1 cellular context compared by ENCODE assay signal in genomic region chr2:171260471-171261424, GRCh38.
TF ChIP-seq lines count a peak whose summit lies in the region.

No MANE protein-coding gene starts in this region.

TF ChIP-seq in HepG2, 621 proteins besides CTCF, POLR2A, EP300 and RAD21 (continued from another document and continues in another):
- no peak for TF ChIP-seq ZNF609 (CRISPR knock-in tag; IDR thresholded peaks at IDR 0.05; ENCODE audit: borderline replicate concordance)
- TF ChIP-seq MLX (CRISPR knock-in tag; IDR thresholded peaks at IDR 0.05) = no peak
- no peak for TF ChIP-seq THRA (CRISPR knock-in tag; IDR thresholded peaks at IDR 0.05; ENCODE audit: borderline replicate concordance)
- 0 out of 2 replicates have a peak, but pooled peaks have one; percentile 20 for TF ChIP-seq ZMAT3 (CRISPR knock-in tag; conservative IDR thresholded peaks at IDR 0.05)
- no peak for TF ChIP-seq ZSCAN22 (CRISPR knock-in tag; IDR thresholded peaks at IDR 0.05)
- no peak for TF ChIP-seq HOXA9 (CRISPR knock-in tag; IDR thresholded peaks at IDR 0.05; ENCODE audit: borderline replicate concordance)
- 0 out of 4 replicates have a peak, but pooled peaks of 1 of the 2 experiments have one; percentile 15 for TF ChIP-seq HMGXB4 (CRISPR knock-in tag; IDR thresholded peaks at IDR 0.05; ENCODE audit: borderline replicate concordance in 1 of 2, low read depth in 1 of 2)
- TF ChIP-seq ZNF329 (CRISPR knock-in tag; IDR thresholded peaks at IDR 0.05; ENCODE audit: low read depth) = no peak
- TF ChIP-seq TEAD3 (CRISPR knock-in tag; optimal IDR thresholded peaks at IDR 0.05; ENCODE audit: borderline replicate concordance) = peak; percentile 48
- TF ChIP-seq NR2F2 (IDR thresholded peaks at IDR 0.05; ENCODE audit: borderline replicate concordance, low read depth) = no peak
- TF ChIP-seq ZNF446 (CRISPR knock-in tag; IDR thresholded peaks at IDR 0.05) = no peak
- no peak for TF ChIP-seq RBM22 (optimal IDR thresholded peaks at IDR 0.05; ENCODE audit: low read length)
- TF ChIP-seq MIXL1 (CRISPR knock-in tag; IDR thresholded peaks at IDR 0.05) = peak; percentile 38; the same call in 1 of the 2 replicates
- TF ChIP-seq SP4 (CRISPR knock-in tag; IDR thresholded peaks at IDR 0.05) = no peak
- no peak for TF ChIP-seq GMEB1 (CRISPR knock-in tag; IDR thresholded peaks at IDR 0.05; ENCODE audit: borderline replicate concordance)
- TF ChIP-seq ETV6 (CRISPR knock-in tag; conservative IDR thresholded peaks at IDR 0.05) = no peak
- TF ChIP-seq RARA (CRISPR knock-in tag; IDR thresholded peaks at IDR 0.05) = peak; percentile 20; the same call in 1 of the 2 replicates
- TF ChIP-seq MAFK (conservative IDR thresholded peaks at IDR 0.05 in 1 of 2, IDR thresholded peaks at IDR 0.05 in 1 of 2; ENCODE audit: low read length in 2 of 2) = peak; percentile 40 to 49; a peak in 3 of 4 replicates
- no peak for TF ChIP-seq ZNF547 (CRISPR knock-in tag; IDR thresholded peaks at IDR 0.05)
- no peak for TF ChIP-seq ZNF691 (CRISPR knock-in tag; IDR thresholded peaks at IDR 0.05; ENCODE audit: borderline replicate concordance, low read depth)
- TF ChIP-seq ZNF615 (CRISPR knock-in tag; IDR thresholded peaks at IDR 0.05; ENCODE audit: borderline replicate concordance) = no peak
- no peak for TF ChIP-seq ZSCAN21 (CRISPR knock-in tag; IDR thresholded peaks at IDR 0.05; ENCODE audit: borderline replicate concordance)
- no peak for TF ChIP-seq KIAA2018 (CRISPR knock-in tag; IDR thresholded peaks at IDR 0.05; ENCODE audit: borderline replicate concordance)
- no peak for TF ChIP-seq PCBP1 (IDR thresholded peaks at IDR 0.05; ENCODE audit: borderline replicate concordance, low read depth, low read length)
- TF ChIP-seq MTF2 (CRISPR knock-in tag; IDR thresholded peaks at IDR 0.05; ENCODE audit: borderline replicate concordance) = no peak
- TF ChIP-seq HNF1B (CRISPR knock-in tag; IDR thresholded peaks at IDR 0.05) = 0 out of 2 replicates have a peak, but pooled peaks have one; percentile 43
- TF ChIP-seq YEATS4 (CRISPR knock-in tag; IDR thresholded peaks at IDR 0.05; ENCODE audit: borderline replicate concordance) = no peak
- TF ChIP-seq SYNCRIP (IDR thresholded peaks at IDR 0.05; ENCODE audit: insufficient read depth, low read depth, low read length) = no peak
- TF ChIP-seq ZNF337 (CRISPR knock-in tag; IDR thresholded peaks at IDR 0.05; ENCODE audit: borderline replicate concordance, low read depth) = no peak
- TF ChIP-seq ZNF264 (CRISPR knock-in tag; IDR thresholded peaks at IDR 0.05) = no peak
- no peak for TF ChIP-seq ISX (CRISPR knock-in tag; conservative IDR thresholded peaks at IDR 0.05)
- TF ChIP-seq CENPX (CRISPR knock-in tag; IDR thresholded peaks at IDR 0.05) = no peak
- no peak for TF ChIP-seq HOXA7 (CRISPR knock-in tag; IDR thresholded peaks at IDR 0.05)
- no peak for TF ChIP-seq SNAPC5 (CRISPR knock-in tag; IDR thresholded peaks at IDR 0.05; ENCODE audit: borderline replicate concordance)
- TF ChIP-seq ZFP90 (CRISPR knock-in tag; IDR thresholded peaks at IDR 0.05; ENCODE audit: borderline replicate concordance) = no peak
- TF ChIP-seq ZBTB3 (CRISPR knock-in tag; IDR thresholded peaks at IDR 0.05; ENCODE audit: borderline replicate concordance, low read depth) = no peak
- TF ChIP-seq ATF7-NPFF (CRISPR knock-in tag; IDR thresholded peaks at IDR 0.05; ENCODE audit: low read depth) = no peak
- no peak for TF ChIP-seq ZNF605 (CRISPR knock-in tag; IDR thresholded peaks at IDR 0.05)
- no peak; the same call in 1 of the 2 replicates for TF ChIP-seq ZNF263 (CRISPR knock-in tag; IDR thresholded peaks at IDR 0.05)
- TF ChIP-seq GLI4 (CRISPR knock-in tag; IDR thresholded peaks at IDR 0.05; ENCODE audit: borderline replicate concordance) = no peak
